Comparison of ENCODE assay signal across 14 cellular contexts in genomic region chr5:9437741-9438240, GRCh38.
DNase-seq lines count a peak whose midpoint lies in the region; ATAC-seq and FAIRE-seq lines count a peak whose summit lies in the region.
"Had no signal": no experiment of that assay in that cellular context is flagged by ENCODE, and none has a peak within 500 bp of the region (broad histone marks: within the 10 kb centered on the region; RNA-seq: fewer than 3 reads in every experiment).

No MANE protein-coding gene starts in this region.

- no peak for FAIRE-seq in GM19239 (lab: Jason Lieb, UNC)

- peak; percentile 65 for ATAC-seq in HG02938 (IDR thresholded peaks at IDR 0.05; ENCODE audit: unreplicated experiment)
- no peak for ATAC-seq in GM21390 (IDR thresholded peaks at IDR 0.05; ENCODE audit: unreplicated experiment)
- ATAC-seq: activated CD4-positive, alpha-beta T cell treated with anti-CD3 and anti-CD28 coated beads for 36 hours; natural killer cell had no signal

- DNase-seq in AG08395 (ENCODE audit: low spot score) (peak; percentile 34), astrocyte of the hippocampus (ENCODE audit: low read depth, low spot score) (peak; percentile 70), iris pigment epithelial cell (ENCODE audit: low read depth) (peak; percentile 61), GM19239 (ENCODE audit: insufficient read length, low spot score) (no peak), NCI-H146 treated with DMSO at 0.1 percent for 48 hours (lab: John Stamatoyannopoulos, UW; ENCODE audit: unreplicated experiment) (no peak), NCI-H2081 treated with DMSO at 0.1 percent for 48 hours (lab: John Stamatoyannopoulos, UW) (no peak)
- DNase-seq: activated CD4-positive, alpha-beta T cell treated with anti-CD3 and anti-CD28 coated beads for 36 hours; erythroblast; islet precursor cell; natural killer cell; NCI-H1436 treated with DMSO at 0.1 percent for 48 hours; NCI-H748 treated with DMSO at 0.1 percent for 48 hours had no signal

Comparison
In these comparisons a context has a peak if more than half of its experiments do, and no peak if none do; other contexts are left out.
1. DNase-seq: peak in AG08395 (single experiment), astrocyte of the hippocampus (single experiment) and iris pigment epithelial cell (single experiment); none in GM19239 (single experiment), NCI-H146 treated with DMSO at 0.1 percent for 48 hours (single experiment) and NCI-H2081 treated with DMSO at 0.1 percent for 48 hours (single experiment).